In the genomic region with DNA sequence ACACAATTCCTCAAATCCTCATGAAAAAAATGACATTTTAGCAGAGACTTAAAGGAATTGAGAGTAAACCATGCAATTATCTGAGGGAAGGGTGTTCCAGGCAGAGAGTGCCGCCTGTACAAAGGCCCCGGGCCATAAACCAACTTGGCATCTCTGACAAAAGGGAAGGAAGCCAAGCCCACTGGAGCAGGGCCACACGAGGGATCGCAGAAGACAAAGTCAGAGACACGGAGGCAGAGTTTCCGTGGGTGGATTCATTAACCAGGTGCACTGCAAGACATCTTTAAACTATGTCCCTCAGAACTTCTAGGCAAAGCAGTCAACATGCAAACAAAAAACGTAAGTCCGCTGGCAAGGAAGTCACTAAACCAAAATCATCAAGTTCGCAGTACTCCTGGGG, we compare ENCODE assay signal across 14 cellular contexts.
DNase-seq lines count a peak whose midpoint lies in the region; ATAC-seq and TF ChIP-seq lines count a peak whose summit lies in the region.
"Had no signal": no experiment of that assay in that cellular context is flagged by ENCODE, and none has a peak within 500 bp of the region (broad histone marks: within the 10 kb centered on the region; RNA-seq: fewer than 3 reads in every experiment).

No MANE protein-coding gene starts in this region.

- H3K4me2 ChIP-seq in BLaER1: peak overlapping the region; percentile 40

- H3K36me3 ChIP-seq in BLaER1 (peaks cover 67% of the 10 kb centered on the region), RWPE2 (ENCODE audit: low read depth) (no peaks in the 10 kb centered on the region)
- H3K36me3 ChIP-seq: colonic mucosa, right lobe of liver had no signal

- H3K27ac Mint-ChIP-seq in WTC11: no peak overlapping the region

- intact Hi-C loops in right cardiac atrium (cut with DNase I): no loop called here

- ATAC-seq in RWPE2 (ENCODE audit: low read depth) (no peak), right cardiac atrium (peak in 1 of 2 donors; percentile 70), GM18868 (IDR thresholded peaks at IDR 0.05; ENCODE audit: unreplicated experiment) (no peak), WTC11 (no peak)
- ATAC-seq: activated CD4-positive, CD25-positive, alpha-beta regulatory T cell treated with anti-CD3 and anti-CD28 coated beads, Interleukin-2, amount 50 U/mL, for 24 hours had no signal

- POLR2A ChIA-PET in WTC11 (lab: Charles Lee): interaction anchor here (0.8 kb wide), 1 partner anchor 127 kb away, joined by 3 read pairs; no protein-coding TSS in a partner anchor

- peaks cover 11% of the 10 kb centered on the region; the same call in 1 of the 2 replicates for H3K9me3 Mint-ChIP-seq in WTC11

- H3K27me3 ChIP-seq in BLaER1 (no peaks in the 10 kb centered on the region), RWPE2 (ENCODE audit: insufficient read depth, poor library complexity, severe bottlenecking) (no peaks in the 10 kb centered on the region), right cardiac atrium (ENCODE audit: control insufficient read depth, insufficient read depth) (no peaks in the 10 kb centered on the region)
- H3K27me3 ChIP-seq: colonic mucosa, right lobe of liver had no signal

- peaks cover 11% of the 10 kb centered on the region for H3K36me3 Mint-ChIP-seq in WTC11

- WGBS in right cardiac atrium: 24% methylated on average over 9 of the region's 9 CpGs

- H3K4me1 Mint-ChIP-seq in WTC11: peaks cover 37% of the 10 kb centered on the region

- H3K4me3 ChIP-seq in BLaER1 (no peak overlapping the region), GM12865 (ENCODE audit: low read depth, low read length) (no peak overlapping the region; the same call in 1 of the 2 replicates), RWPE2 (ENCODE audit: severe bottlenecking) (no peak overlapping the region), right cardiac atrium (ENCODE audit: low read length) (no peak overlapping the region)
- H3K4me3 ChIP-seq: colonic mucosa, right lobe of liver, SK-N-MC had no signal

- TF ChIP-seq CTCF in GM12865 (IDR thresholded peaks at IDR 0.05; ENCODE audit: insufficient read depth, low read depth, low read length, missing control alignments) (no peak), RWPE2 (IDR thresholded peaks at IDR 0.05; ENCODE audit: poor library complexity, severe bottlenecking) (no peak), WTC11 (IDR thresholded peaks at IDR 0.05) (no peak)

- peak overlapping the region; percentile 2; the same call in 1 of the 2 replicates for H3K9ac ChIP-seq in BLaER1

- no peak overlapping the region for H3K4me3 Mint-ChIP-seq in WTC11

- H3K4me1 ChIP-seq in BLaER1 (peaks cover 33% of the 10 kb centered on the region), RWPE2 (ENCODE audit: insufficient read depth, poor library complexity, severe bottlenecking) (peaks cover 12% of the 10 kb centered on the region), right cardiac atrium (ENCODE audit: control insufficient read depth, insufficient read depth, low read length) (peaks cover 5% of the 10 kb centered on the region)
- H3K4me1 ChIP-seq: Caco-2, colonic mucosa, right lobe of liver had no signal

- H3K27ac ChIP-seq in BLaER1 (peak overlapping the region; percentile 58), RWPE2 (ENCODE audit: poor library complexity, severe bottlenecking) (peak overlapping the region; percentile 49), right cardiac atrium (ENCODE audit: low read length) (no peak overlapping the region)
- H3K27ac ChIP-seq: colonic mucosa, right lobe of liver, SK-N-MC had no signal

- H3K27me3 Mint-ChIP-seq in WTC11 (ENCODE audit: low read depth): no peaks in the 10 kb centered on the region

- CTCF ChIA-PET in WTC11 (lab: Charles Lee): no interaction called here

- H3K9me3 ChIP-seq in BLaER1 (peaks cover 24% of the 10 kb centered on the region), RWPE2 (ENCODE audit: severe bottlenecking) (no peaks in the 10 kb centered on the region), right cardiac atrium (ENCODE audit: control insufficient read depth, low read length) (no peaks in the 10 kb centered on the region)
- H3K9me3 ChIP-seq: colonic mucosa, right lobe of liver had no signal

- peaks cover 57% of the 10 kb centered on the region for H4K20me1 ChIP-seq in BLaER1

- DNase-seq in GM12865 (ENCODE audit: low read depth) (peak; percentile 20), RWPE2 (ENCODE audit: low spot score) (no peak), right cardiac atrium (peak in 2 of 3 donors; percentile 46 to 59), NCI-H1105 (lab: John Stamatoyannopoulos, UW) (no peak), WTC11 (ENCODE audit: low spot score) (no peak)
- DNase-seq in effector CD4-positive, alpha-beta T cell: no peak
- DNase-seq: Caco-2, colonic mucosa, NCI-H748 treated with DMSO at 0.1 percent for 48 hours, right lobe of liver had no signal

TF ChIP-seq in WTC11, 78 proteins besides CTCF, POLR2A, EP300 and RAD21:
- no peak for TF ChIP-seq GRHL2 (CRISPR knock-in tag; IDR thresholded peaks at IDR 0.05; ENCODE audit: insufficient replicate concordance, severe bottlenecking)
- TF ChIP-seq ZNF263 (CRISPR knock-in tag; IDR thresholded peaks at IDR 0.05; ENCODE audit: low read depth): no peak
- no peak for TF ChIP-seq SOX15 (CRISPR knock-in tag; IDR thresholded peaks at IDR 0.05)
- no peak for TF ChIP-seq NR2C2 (CRISPR knock-in tag; IDR thresholded peaks at IDR 0.05)
- TF ChIP-seq, protein P1, sequence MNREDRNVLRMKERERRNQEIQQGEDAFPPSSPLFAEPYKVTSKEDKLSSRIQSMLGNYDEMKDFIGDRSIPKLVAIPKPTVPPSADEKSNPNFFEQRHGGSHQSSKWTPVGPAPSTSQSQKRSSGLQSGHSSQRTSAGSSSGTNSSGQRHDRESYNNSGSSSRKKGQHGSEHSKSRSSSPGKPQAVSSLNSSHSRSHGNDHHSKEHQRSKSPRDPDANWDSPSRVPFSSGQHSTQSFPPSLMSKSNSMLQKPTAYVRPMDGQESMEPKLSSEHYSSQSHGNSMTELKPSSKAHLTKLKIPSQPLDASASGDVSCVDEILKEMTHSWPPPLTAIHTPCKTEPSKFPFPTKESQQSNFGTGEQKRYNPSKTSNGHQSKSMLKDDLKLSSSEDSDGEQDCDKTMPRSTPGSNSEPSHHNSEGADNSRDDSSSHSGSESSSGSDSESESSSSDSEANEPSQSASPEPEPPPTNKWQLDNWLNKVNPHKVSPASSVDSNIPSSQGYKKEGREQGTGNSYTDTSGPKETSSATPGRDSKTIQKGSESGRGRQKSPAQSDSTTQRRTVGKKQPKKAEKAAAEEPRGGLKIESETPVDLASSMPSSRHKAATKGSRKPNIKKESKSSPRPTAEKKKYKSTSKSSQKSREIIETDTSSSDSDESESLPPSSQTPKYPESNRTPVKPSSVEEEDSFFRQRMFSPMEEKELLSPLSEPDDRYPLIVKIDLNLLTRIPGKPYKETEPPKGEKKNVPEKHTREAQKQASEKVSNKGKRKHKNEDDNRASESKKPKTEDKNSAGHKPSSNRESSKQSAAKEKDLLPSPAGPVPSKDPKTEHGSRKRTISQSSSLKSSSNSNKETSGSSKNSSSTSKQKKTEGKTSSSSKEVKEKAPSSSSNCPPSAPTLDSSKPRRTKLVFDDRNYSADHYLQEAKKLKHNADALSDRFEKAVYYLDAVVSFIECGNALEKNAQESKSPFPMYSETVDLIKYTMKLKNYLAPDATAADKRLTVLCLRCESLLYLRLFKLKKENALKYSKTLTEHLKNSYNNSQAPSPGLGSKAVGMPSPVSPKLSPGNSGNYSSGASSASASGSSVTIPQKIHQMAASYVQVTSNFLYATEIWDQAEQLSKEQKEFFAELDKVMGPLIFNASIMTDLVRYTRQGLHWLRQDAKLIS (CRISPR knock-in tag; IDR thresholded peaks at IDR 0.05; ENCODE audit: borderline replicate concordance): no peak
- TF ChIP-seq, protein P2, sequence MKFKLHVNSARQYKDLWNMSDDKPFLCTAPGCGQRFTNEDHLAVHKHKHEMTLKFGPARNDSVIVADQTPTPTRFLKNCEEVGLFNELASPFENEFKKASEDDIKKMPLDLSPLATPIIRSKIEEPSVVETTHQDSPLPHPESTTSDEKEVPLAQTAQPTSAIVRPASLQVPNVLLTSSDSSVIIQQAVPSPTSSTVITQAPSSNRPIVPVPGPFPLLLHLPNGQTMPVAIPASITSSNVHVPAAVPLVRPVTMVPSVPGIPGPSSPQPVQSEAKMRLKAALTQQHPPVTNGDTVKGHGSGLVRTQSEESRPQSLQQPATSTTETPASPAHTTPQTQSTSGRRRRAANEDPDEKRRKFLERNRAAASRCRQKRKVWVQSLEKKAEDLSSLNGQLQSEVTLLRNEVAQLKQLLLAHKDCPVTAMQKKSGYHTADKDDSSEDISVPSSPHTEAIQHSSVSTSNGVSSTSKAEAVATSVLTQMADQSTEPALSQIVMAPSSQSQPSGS (CRISPR knock-in tag; IDR thresholded peaks at IDR 0.05; ENCODE audit: borderline replicate concordance, low read depth): no peak
- TF ChIP-seq ZNF317 (CRISPR knock-in tag; IDR thresholded peaks at IDR 0.05; ENCODE audit: borderline replicate concordance, low read depth): no peak
- TF ChIP-seq ELF4 (CRISPR knock-in tag; IDR thresholded peaks at IDR 0.05; ENCODE audit: low read depth): no peak
- TF ChIP-seq SMAD4 (CRISPR knock-in tag; IDR thresholded peaks at IDR 0.05): no peak

Comparison
In these comparisons a context has a peak if more than half of its experiments do, and no peak if none do; other contexts are left out.
1. DNase-seq: peak in GM12865 (single experiment) and right cardiac atrium (2 of 3); none in RWPE2 (single experiment), NCI-H1105 (single experiment), WTC11 (single experiment) and effector CD4-positive, alpha-beta T cell (single experiment).